9 cellular contexts compared by ENCODE assay signal in the genomic region with DNA sequence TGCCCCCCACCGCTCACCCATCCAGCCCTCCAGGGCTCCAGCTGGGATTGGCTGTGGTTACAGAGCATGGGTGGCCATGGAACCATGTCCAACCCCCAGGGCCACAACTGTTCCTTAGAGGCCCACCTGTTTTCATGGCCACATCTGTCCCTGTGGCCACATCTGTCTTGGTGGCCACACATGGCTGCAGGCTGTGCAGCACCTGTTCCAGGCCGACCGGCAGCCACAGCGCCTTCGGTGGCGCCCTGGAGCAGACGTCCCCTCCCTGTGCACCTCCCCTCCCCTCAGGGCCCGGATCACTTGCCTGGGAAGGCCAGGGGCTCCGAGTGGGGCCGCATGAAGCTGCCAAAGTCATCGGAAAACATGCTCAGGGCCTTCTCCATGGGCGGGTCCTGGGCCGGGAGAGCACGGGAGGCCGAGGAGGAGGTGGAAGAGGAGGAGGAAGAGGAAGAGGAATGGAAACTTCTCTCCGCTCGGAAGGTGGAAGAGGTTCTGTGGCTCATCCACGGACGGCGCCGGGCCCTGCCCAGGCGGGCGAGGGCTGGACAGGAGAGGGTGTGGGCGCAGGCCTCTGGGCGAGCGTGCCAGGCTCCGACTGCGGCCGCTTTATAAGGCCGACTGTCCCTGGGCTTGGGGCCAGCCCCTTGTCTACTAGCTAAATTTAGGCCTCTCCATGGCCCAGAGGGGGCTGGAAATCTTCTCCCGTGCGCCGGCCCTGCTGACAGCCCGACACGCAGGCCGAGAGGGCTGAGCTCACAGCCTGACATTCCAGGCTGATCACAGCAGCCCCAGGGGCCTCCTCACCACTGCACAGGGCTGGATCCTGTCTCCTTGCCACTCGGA. TPM values are rescaled to one million over a fixed set of nuclear protein-coding genes. Genes with fewer than 3 reads are reported as not detected.
A peak's percentile ranks its signal among the peaks of the same experiment; 100 is the strongest.
DNase-seq lines count a peak whose midpoint lies in the region; ATAC-seq and TF ChIP-seq lines count a peak whose summit lies in the region.
"Had no signal": no experiment of that assay in that cellular context is flagged by ENCODE, and none has a peak within 500 bp of the region (broad histone marks: within the 10 kb centered on the region; RNA-seq: fewer than 3 reads in every experiment).

Gene HSPB7 (minus strand): TSS at position 583 of the 843 bp plus-strand sequence. CDS start 80 bp downstream, at position 503.

- H3K4me3 ChIP-seq in ACC112 (ENCODE audit: low read depth, low read length) (no peak within 1 kb of the TSS), esophagus muscularis mucosa (peak within 1 kb of the TSS; percentile 59 to 72 (median 66)), muscle layer of colon (ENCODE audit: low read depth in 1 of 2, low read length in 2 of 2) (peak within 1 kb of the TSS; percentile 53 to 66)

- no peaks in the 10 kb centered on the region for H3K27me3 ChIP-seq in ACC112 (ENCODE audit: insufficient read depth, low read length)
- H3K27me3 ChIP-seq in esophagus muscularis mucosa: no peaks in the 10 kb centered on the region
- H3K27me3 ChIP-seq in muscle layer of colon (ENCODE audit: control insufficient read depth in 1 of 2, insufficient read depth in 2 of 2, low read length in 2 of 2): no peaks in the 10 kb centered on the region

- H3K4me1 ChIP-seq in ACC112 (ENCODE audit: control insufficient read depth, insufficient read depth, low read length, unreplicated experiment) (peaks cover 54% of the 10 kb centered on the region), esophagus muscularis mucosa (peaks cover 45 to 98% (median 91%) of the 10 kb centered on the region in 4 donors), muscle layer of colon (ENCODE audit: insufficient read depth, low read length) (peaks cover 80% of the 10 kb centered on the region)

- H3K36me3 ChIP-seq in ACC112 (ENCODE audit: insufficient read depth, low read length): no peaks in the 10 kb centered on the region
- H3K36me3 ChIP-seq in esophagus muscularis mucosa: peaks cover 0 to 24% (median 0%) of the 10 kb centered on the region in 4 donors
- H3K36me3 ChIP-seq in muscle layer of colon (ENCODE audit: insufficient read depth, low read length): no peaks in the 10 kb centered on the region

- no peaks in the 10 kb centered on the region for H3K79me2 ChIP-seq in ACC112 (ENCODE audit: control insufficient read depth, insufficient read depth, low read length, unreplicated experiment)

- peak within 1 kb of the TSS; percentile 54 for H2AFZ ChIP-seq in ACC112 (ENCODE audit: low read length, unreplicated experiment)

- TF ChIP-seq CTCF in esophagus muscularis mucosa (IDR thresholded peaks at IDR 0.05): no peak

- no peaks in the 10 kb centered on the region for H3K9me3 Mint-ChIP-seq in stimulated activated memory B cell treated with anti-CD40 and anti-IgM and Interleukin-4, amounts not matched to agents 10 μg/mL and 1 μg/mL and 100 μg/mL, for 72 hours

- H3K27ac Mint-ChIP-seq in stimulated activated memory B cell treated with anti-CD40 and anti-IgM and Interleukin-4, amounts not matched to agents 10 μg/mL and 1 μg/mL and 100 μg/mL, for 72 hours: no peak within 1 kb of the TSS

- peaks cover 30% of the 10 kb centered on the region for H3K27me3 Mint-ChIP-seq in stimulated activated memory B cell treated with anti-CD40 and anti-IgM and Interleukin-4, amounts not matched to agents 10 μg/mL and 1 μg/mL and 100 μg/mL, for 72 hours

- peak; percentile 89 for TF ChIP-seq POLR2A in esophagus muscularis mucosa (IDR thresholded peaks at IDR 0.05; ENCODE audit: low read depth)

- WGBS in esophagus muscularis mucosa: 14% methylated on average over 24 of the region's 37 CpGs

- DNase-seq in NAMALWA (ENCODE audit: low spot score): peak; percentile 68
- DNase-seq in esophagus muscularis mucosa (ENCODE audit: extremely low spot score): peak; percentile 94
- no peak for DNase-seq in DMS79 (lab: John Stamatoyannopoulos, UW)
- no peak for DNase-seq in NCI-H128 (lab: John Stamatoyannopoulos, UW; ENCODE audit: unreplicated experiment)

- H3K27ac ChIP-seq in ACC112 (ENCODE audit: low read depth, low read length): peak within 1 kb of the TSS; percentile 23; the same call in 1 of the 2 replicates
- peak within 1 kb of the TSS; percentile 92 to 99 (median 98) for H3K27ac ChIP-seq in esophagus muscularis mucosa (replicated peaks in 1 of 4)
- peak within 1 kb of the TSS; percentile 91 for H3K27ac ChIP-seq in muscle layer of colon (ENCODE audit: low read depth, low read length)
- H3K27ac ChIP-seq: VCaP had no signal

- H3K4me3 Mint-ChIP-seq in stimulated activated memory B cell treated with anti-CD40 and anti-IgM and Interleukin-4, amounts not matched to agents 10 μg/mL and 1 μg/mL and 100 μg/mL, for 72 hours: no peak within 1 kb of the TSS

- H3K4me1 Mint-ChIP-seq in stimulated activated memory B cell treated with anti-CD40 and anti-IgM and Interleukin-4, amounts not matched to agents 10 μg/mL and 1 μg/mL and 100 μg/mL, for 72 hours: peaks cover 40% of the 10 kb centered on the region

- intact Hi-C loops in esophagus muscularis mucosa (cut with DNase I): no loop called here

- H3K9ac ChIP-seq in muscle layer of colon (ENCODE audit: low read length): peak within 1 kb of the TSS; percentile 96

- ATAC-seq in stimulated activated memory B cell treated with anti-CD40 and anti-IgM and Interleukin-4, amounts not matched to agents 10 μg/mL and 1 μg/mL and 100 μg/mL, for 72 hours: no peak
- no peak for ATAC-seq in HG03442 (IDR thresholded peaks at IDR 0.05; ENCODE audit: unreplicated experiment)

- H3K9me3 ChIP-seq in esophagus muscularis mucosa: no peaks in the 10 kb centered on the region
- H3K9me3 ChIP-seq in muscle layer of colon (ENCODE audit: low read length): no peaks in the 10 kb centered on the region

- H3K36me3 Mint-ChIP-seq in stimulated activated memory B cell treated with anti-CD40 and anti-IgM and Interleukin-4, amounts not matched to agents 10 μg/mL and 1 μg/mL and 100 μg/mL, for 72 hours: no peaks in the 10 kb centered on the region

- TF ChIP-seq EP300 in esophagus muscularis mucosa (IDR thresholded peaks at IDR 0.05): no peak

RNA-seq across cellular contexts. Expression of gene HSPB7, which starts in this region (rescaled TPM):
- total RNA-seq in esophagus muscularis mucosa: 100 to 1,000 TPM; 111 to 408 (median 279) TPM

Comparison
In these comparisons a context has a peak if more than half of its experiments do, and no peak if none do; other contexts are left out.
1. H3K27ac ChIP-seq: peak in every context shown above with its lines; median percentile 98 in esophagus muscularis mucosa; 91 in muscle layer of colon; 23 in ACC112.
2. DNase-seq: peak in NAMALWA (single experiment) and esophagus muscularis mucosa (single experiment); none in DMS79 (single experiment) and NCI-H128 (single experiment).